Comparison of ENCODE assay signal across 1 cellular context in genomic region chr3:184176377-184177330, GRCh38.
TF ChIP-seq lines count a peak whose summit lies in the region.

No MANE protein-coding gene starts in this region.

TF ChIP-seq in HepG2, 621 proteins besides CTCF, POLR2A, EP300 and RAD21 (continued from another document):
- TF ChIP-seq ZBTB33 (CRISPR knock-in tag; IDR thresholded peaks at IDR 0.05) (peak; percentile 95), PRDM15 (CRISPR knock-in tag; IDR thresholded peaks at IDR 0.05) (no peak), IKZF5 (CRISPR knock-in tag; IDR thresholded peaks at IDR 0.05) (no peak), KAT7 (CRISPR knock-in tag; IDR thresholded peaks at IDR 0.05; ENCODE audit: borderline replicate concordance) (no peak), KAT8 (CRISPR knock-in tag; IDR thresholded peaks at IDR 0.05) (0 out of 2 replicates have a peak, but pooled peaks have one; percentile 33), KDM2A (CRISPR knock-in tag; IDR thresholded peaks at IDR 0.05; ENCODE audit: borderline replicate concordance, low read depth) (0 out of 2 replicates have a peak, but pooled peaks have one; percentile 22)
TF ChIP-seq in HepG2: peak in this region for 25.
